ENCODE assay signal across 16 cellular contexts in the genomic region with DNA sequence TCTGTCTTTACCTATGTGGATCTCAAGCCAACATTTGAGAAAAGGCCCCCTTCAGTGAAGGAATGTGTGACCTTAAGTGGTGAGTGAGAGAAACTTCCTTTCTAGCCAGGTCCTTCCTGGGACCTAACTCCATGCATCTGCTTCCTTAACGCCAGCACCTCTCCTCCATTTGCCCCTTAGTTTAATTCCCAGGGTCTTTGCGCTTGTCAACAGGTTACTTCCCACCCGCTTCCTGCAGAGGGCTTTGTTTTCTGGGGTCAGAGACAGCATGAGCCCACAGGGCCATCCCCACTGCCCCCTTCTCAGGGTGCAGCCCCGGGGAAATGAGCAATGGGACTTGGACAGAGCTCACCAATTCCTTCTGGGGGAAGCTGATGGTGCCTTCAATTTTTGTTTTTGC. TPM values are rescaled to one million over a fixed set of nuclear protein-coding genes. Genes with fewer than 3 reads are reported as not detected.
DNase-seq lines count a peak whose midpoint lies in the region; ATAC-seq, FAIRE-seq and TF ChIP-seq lines count a peak whose summit lies in the region.
"Had no signal": no experiment of that assay in that cellular context is flagged by ENCODE, and none has a peak within 500 bp of the region (broad histone marks: within the 10 kb centered on the region; RNA-seq: fewer than 3 reads in every experiment).

No MANE protein-coding gene starts in this region.

- H3K9ac ChIP-seq in K562 (ENCODE audit: insufficient read depth in 1 of 2, low read depth in 2 of 2, low read length in 2 of 2) (no peak overlapping the region), mesendoderm (ENCODE audit: low read length) (no peak overlapping the region)
- H3K9ac ChIP-seq: BLaER1 treated with 17β-estradiol and CSF1 and Interleukin-3, amounts not matched to agents 10 nM and 100 nM had no signal

- no peak for FAIRE-seq in K562 (lab: Jason Lieb, UNC)
- FAIRE-seq: GM12878, GM18507, GM19239 had no signal

- TF ChIP-seq EP300 in K562 (IDR thresholded peaks at IDR 0.05; ENCODE audit: low read length) = no peak

- no peak overlapping the region for H4K8ac ChIP-seq in mesendoderm (ENCODE audit: low read depth, low read length)

- H3K27me3 ChIP-seq in K562 (ENCODE audit: control insufficient read depth in 2 of 2, insufficient read depth in 2 of 2, low read length in 2 of 2) (peaks cover 30 to 37% of the 10 kb centered on the region in 2 experiments; a peak in 4 of 5 replicates), mesendoderm (ENCODE audit: insufficient read depth, low read length, poor library complexity) (no peaks in the 10 kb centered on the region)
- H3K27me3 ChIP-seq: BLaER1 treated with 17β-estradiol and CSF1 and Interleukin-3, amounts not matched to agents 10 nM and 100 nM had no signal

- H3K4me2 ChIP-seq in K562 (ENCODE audit: insufficient read depth, low read length) (no peak overlapping the region), mesendoderm (ENCODE audit: low read length) (no peak overlapping the region)
- H3K4me2 ChIP-seq: BLaER1 treated with 17β-estradiol and CSF1 and Interleukin-3, amounts not matched to agents 10 nM and 100 nM had no signal

- no peak for TF ChIP-seq POLR2A in K562 (conservative IDR thresholded peaks at IDR 0.05)

- H3K79me1 ChIP-seq in mesendoderm (ENCODE audit: low read length) = no peaks in the 10 kb centered on the region

- CTCF ChIA-PET in K562 (lab: Yijun Ruan, JAX; ENCODE audit: low intra/inter-chr PET ratio) = no interaction called here

- H3K27ac ChIP-seq in K562 (ENCODE audit: extremely low read depth, low read depth, low read length) = no peak overlapping the region
- H3K27ac ChIP-seq in mesendoderm (ENCODE audit: low read depth, low read length) = no peak overlapping the region
- H3K27ac ChIP-seq: 22Rv1; BLaER1 treated with 17β-estradiol and CSF1 and Interleukin-3, amounts not matched to agents 10 nM and 100 nM had no signal

- no peak overlapping the region for H3K23ac ChIP-seq in mesendoderm (ENCODE audit: low read length)

- WGBS in K562 (ENCODE audit: insufficient coverage, low coverage, missing lambda C conversion rate) = 8% methylated on average over 4 of the region's 4 CpGs
- no CpG with 5 or more reads among the region's 4 CpGs for WGBS in mesendoderm (ENCODE audit: extremely low coverage, insufficient coverage, low lambda C conversion rate)

- H2BK120ac ChIP-seq in mesendoderm (ENCODE audit: low read depth, low read length) = no peak overlapping the region

- H2AK5ac ChIP-seq in mesendoderm (ENCODE audit: low read length) = no peak overlapping the region

- H3K9me3 ChIP-seq in K562 (replicated peaks; ENCODE audit: control insufficient read depth, insufficient read depth, low read depth, low read length) = no peaks in the 10 kb centered on the region

- no peak overlapping the region for H2AFZ ChIP-seq in K562 (ENCODE audit: low read depth, low read length)

- peaks cover 5% of the 10 kb centered on the region for H3K9me1 ChIP-seq in K562 (ENCODE audit: control insufficient read depth, insufficient read depth, low read length)

- H3K79me2 ChIP-seq in K562 (ENCODE audit: control insufficient read depth, insufficient read depth, low read length) (no peaks in the 10 kb centered on the region), mesendoderm (ENCODE audit: control insufficient read depth, insufficient read depth, low read length) (no peaks in the 10 kb centered on the region)

- H3K4me1 ChIP-seq in K562 (replicated peaks in 1 of 2; ENCODE audit: control insufficient read depth in 2 of 2, insufficient read depth in 2 of 2, low read length in 2 of 2) = peaks cover 0 to 3% of the 10 kb centered on the region in 2 experiments; a peak in 3 of 5 replicates
- H3K4me1 ChIP-seq in mesendoderm (ENCODE audit: control insufficient read depth, low read depth, low read length) = no peaks in the 10 kb centered on the region
- H3K4me1 ChIP-seq: BLaER1 treated with 17β-estradiol and CSF1 and Interleukin-3, amounts not matched to agents 10 nM and 100 nM had no signal

- H3K18ac ChIP-seq in mesendoderm (ENCODE audit: low read length) = no peak overlapping the region

- H2BK15ac ChIP-seq in mesendoderm (replicated peaks; ENCODE audit: low read depth) = no peak overlapping the region

- intact Hi-C loops in K562 (cut with micrococcal nuclease) = no loop called here

- H3K4ac ChIP-seq in mesendoderm (ENCODE audit: low read depth, low read length) = no peak overlapping the region

- no peak overlapping the region for H3K4me3 ChIP-seq in K562
- H3K4me3 ChIP-seq in mesendoderm (ENCODE audit: low read length) = no peak overlapping the region
- H3K4me3 ChIP-seq: BLaER1 treated with 17β-estradiol and CSF1 and Interleukin-3, amounts not matched to agents 10 nM and 100 nM; GM12878 had no signal

- no peak for TF ChIP-seq RAD21 in K562 (CRISPR knock-in tag; conservative IDR thresholded peaks at IDR 0.05 in 1 of 2, IDR thresholded peaks at IDR 0.05 in 1 of 2)

- no peak overlapping the region for H2BK5ac ChIP-seq in mesendoderm (ENCODE audit: low read length)

- no peak overlapping the region for H3K56ac ChIP-seq in mesendoderm (ENCODE audit: low read length)

- DNase-seq in NCI-H82 (lab: John Stamatoyannopoulos, UW) = peak; percentile 21
- no peak for DNase-seq in NCI-H82 treated with DMSO at 0.1 percent for 48 hours (lab: John Stamatoyannopoulos, UW; ENCODE audit: unreplicated experiment)
- DNase-seq in K562 (ENCODE audit: extremely low read depth in 1 of 4, low spot score in 3 of 4) = no peak
- peak; percentile 43 for DNase-seq in mesendoderm
- DNase-seq in DMS 273 treated with DMSO at 0.1 percent for 48 hours (lab: John Stamatoyannopoulos, UW) = no peak
- DNase-seq: CD4-positive, CD25-positive, alpha-beta regulatory T cell had no signal

- H4K20me1 ChIP-seq in K562 (replicated peaks; ENCODE audit: control insufficient read depth, insufficient read depth, low read length) = 0 out of 2 replicates have a peak, but pooled peaks cover 9% of the 10 kb centered on the region
- H4K20me1 ChIP-seq: BLaER1 treated with 17β-estradiol and CSF1 and Interleukin-3, amounts not matched to agents 10 nM and 100 nM had no signal

- BruUV-seq in K562 (replicated peaks; lab: Mats Ljungman, UMichigan) = no TSS peak

- no peak overlapping the region for H4K5ac ChIP-seq in mesendoderm (ENCODE audit: low read length)

- POLR2A ChIA-PET in K562 (lab: Yijun Ruan, JAX) = interaction anchor here (0.9 kb wide), 1 partner anchor 10 kb away, joined by 3 read pairs; no protein-coding TSS in a partner anchor

- in situ Hi-C loops in K562 (cut with MboI) = no loop called here

- no peak for TF ChIP-seq CTCF in K562 (IDR thresholded peaks at IDR 0.05 in 2 of 3, conservative IDR thresholded peaks at IDR 0.05 in 1 of 3; ENCODE audit: insufficient read depth in 2 of 3, low read depth in 1 of 3, low read length in 3 of 3)

- ATAC-seq in K562 = peak; percentile 41; the same call in 2 of the 3 replicates
- ATAC-seq in HG02588 (IDR thresholded peaks at IDR 0.05; ENCODE audit: unreplicated experiment) = no peak
- no peak for ATAC-seq in GM19023 (IDR thresholded peaks at IDR 0.05; ENCODE audit: unreplicated experiment)
- no peak for ATAC-seq in GM21447 (IDR thresholded peaks at IDR 0.05; ENCODE audit: unreplicated experiment)
- ATAC-seq: GM12878, HCT116 had no signal

- H3K36me3 ChIP-seq in K562 (ENCODE audit: control insufficient read depth, insufficient read depth, low read length) = no peaks in the 10 kb centered on the region
- no peaks in the 10 kb centered on the region for H3K36me3 ChIP-seq in mesendoderm (ENCODE audit: control insufficient read depth, insufficient read depth, low read length)
- H3K36me3 ChIP-seq: BLaER1 treated with 17β-estradiol and CSF1 and Interleukin-3, amounts not matched to agents 10 nM and 100 nM had no signal

TF ChIP-seq in K562, 482 proteins besides CTCF, POLR2A, EP300 and RAD21:
- TF ChIP-seq SAP30 (IDR thresholded peaks at IDR 0.05; ENCODE audit: borderline replicate concordance, insufficient read depth, low read depth, low read length, poor library complexity, severe bottlenecking) (no peak), RBM34 (IDR thresholded peaks at IDR 0.05; ENCODE audit: borderline replicate concordance, insufficient read depth, low read length) (no peak)

RNA-seq across cellular contexts. Expression of a gene that starts 54.8 kb away (rescaled TPM):
- not detected in 2 replicates for total RNA-seq in K562 (2011; cell fraction: chromatin; rRNA removed; ENCODE audit: low replicate concordance)
- not detected in 2 replicates for total RNA-seq in K562 (2011; cell fraction: nucleolus; rRNA removed)
- not detected in 2 replicates for total RNA-seq in K562 (2011; cell fraction: nucleoplasm; rRNA removed)
- not detected in 2 replicates for total RNA-seq in K562 (2014; rRNA removed)
- total RNA-seq in K562 (2014; rRNA removed; fragmentation: Illumina TruSeq; extraction: Trizol) = not detected in 2 replicates
- not detected in 2 replicates for total RNA-seq in K562 (2015; rRNA removed; fragmentation: Illumina TruSeq; extraction: Trizol)
- 0.22 TPM in 1 of 2 replicates, not detected in the other for total RNA-seq in K562 (2021)
- not detected in 2 replicates for polyA plus RNA-seq in K562 (2011; rRNA removed)
- not detected in 2 replicates for polyA plus RNA-seq in K562 (2011; cell fraction: cytosol; rRNA removed)
- not detected in 2 replicates for polyA plus RNA-seq in K562 (2011; cell fraction: nucleus; rRNA removed)
- not detected in 2 replicates for polyA plus RNA-seq in K562 (2012)
- polyA plus RNA-seq in K562 (2014; fragmentation: Illumina TruSeq; extraction: Trizol) = not detected in 2 replicates
- not detected for polyA plus RNA-seq in K562 (2014; fragmentation: Nextera tagmentation; extraction: Ambion mirVana)
- not detected in 2 replicates for polyA plus RNA-seq in K562 (2014; rRNA removed)
- polyA minus RNA-seq in K562 (2011; rRNA and poly(A)+ RNA removed) = not detected in 2 replicates
- 1.6 and 2.0 TPM in 2 replicates for polyA minus RNA-seq in K562 (2011; cell fraction: cytosol; rRNA and poly(A)+ RNA removed)
- polyA minus RNA-seq in K562 (2011; cell fraction: nucleus; rRNA and poly(A)+ RNA removed) = not detected in 2 replicates
- 0.60 TPM for polyA plus RNA-seq in mesendoderm (2013, experiment 1 of 2)
- polyA plus RNA-seq in mesendoderm (2013, experiment 2 of 2) = 0.80 TPM
- total RNA-seq: G401, GM12878 had no signal

Comparison
In these comparisons a context has a peak if more than half of its experiments do, and no peak if none do; other contexts are left out.
1. DNase-seq: peak in NCI-H82 (single experiment) and mesendoderm (single experiment); none in NCI-H82 treated with DMSO at 0.1 percent for 48 hours (single experiment), K562 (0 of 4) and DMS 273 treated with DMSO at 0.1 percent for 48 hours (single experiment).